In genomic region chr11:6604081-6604626, GRCh38 we compare ENCODE assay signal across 8 cellular contexts. TPM values are rescaled to one million over a fixed set of nuclear protein-coding genes. Genes with fewer than 3 reads are reported as not detected.
DNase-seq lines count a peak whose midpoint lies in the region; FAIRE-seq and TF ChIP-seq lines count a peak whose summit lies in the region.

No MANE protein-coding gene starts in this region.

- H3K9ac ChIP-seq in kidney (ENCODE audit: low read length in 2 of 2): peak overlapping the region; percentile 91 to 98

- DNase-seq in DMS79 treated with DMSO at 0.1 percent for 48 hours (lab: John Stamatoyannopoulos, UW) (peak; percentile 38), DMS79 (lab: John Stamatoyannopoulos, UW) (no peak), H54 (ENCODE audit: insufficient read length, low spot score) (peak; percentile 60), LHCN-M2 (ENCODE audit: low read depth) (peak; percentile 66), cerebellar cortex (ENCODE audit: low spot score) (peak; percentile 77), kidney (peak; percentile 82)
- DNase-seq in stimulated activated CD4-positive, alpha-beta T cell treated with anti-CD3 and anti-CD28 coated beads, Interleukin-2, amount 100 ng/mL, for 24 hours: peak; percentile 46 to 57

- H3K36me3 ChIP-seq in kidney (ENCODE audit: control insufficient read depth in 1 of 2, insufficient read depth in 2 of 2, low read length in 2 of 2): peaks cover 31 to 34% of the 10 kb centered on the region in 2 donors

- intact Hi-C loops in kidney (cut with DNase I): no loop called here

- peak overlapping the region; percentile 91 to 95 for H3K4me3 ChIP-seq in kidney (ENCODE audit: low read length in 2 of 2)

- TF ChIP-seq POLR2A in H54 (IDR thresholded peaks at IDR 0.05; ENCODE audit: low read depth, low read length): no peak

- no peaks in the 10 kb centered on the region for H3K9me3 ChIP-seq in kidney (ENCODE audit: control insufficient read depth in 1 of 2, low read length in 2 of 2)

- TF ChIP-seq CTCF in VCaP (conservative IDR thresholded peaks at IDR 0.05) (no peak), kidney (IDR thresholded peaks at IDR 0.05; ENCODE audit: borderline replicate concordance, extremely low read depth, insufficient read depth) (peak; percentile 18)

- FAIRE-seq in H54 (lab: Jason Lieb, UNC): no peak
- FAIRE-seq in kidney (lab: Jason Lieb, UNC): no peak

- peaks cover 24 to 45% of the 10 kb centered on the region in 2 donors for H3K4me1 ChIP-seq in kidney (ENCODE audit: control insufficient read depth in 1 of 2, insufficient read depth in 1 of 2, low read depth in 1 of 2, low read length in 2 of 2)

- H3K27ac ChIP-seq in VCaP (peak overlapping the region; percentile 83), kidney (ENCODE audit: low read depth in 2 of 2, low read length in 2 of 2) (peak overlapping the region; percentile 92 to 97)

RNA-seq across cellular contexts. Expression of gene ILK, which starts 0.6 kb away (rescaled TPM):
- total RNA-seq in LHCN-M2 (2014; rRNA removed) (210 and 214 TPM in 2 replicates), kidney (170 TPM)
- polyA plus RNA-seq in LHCN-M2 (2012): 328 TPM
- polyA plus RNA-seq in kidney (ENCODE audit: insufficient read depth, low read depth, low replicate concordance): 149 TPM

RNA-seq across cellular contexts. Expression of gene RRP8, which starts 0.7 kb away (rescaled TPM):
- 16.5 and 19.5 TPM in 2 replicates for total RNA-seq in LHCN-M2 (2014; rRNA removed)
- 13.1 TPM for polyA plus RNA-seq in LHCN-M2 (2012)
- 23.4 TPM for total RNA-seq in kidney
- polyA plus RNA-seq in kidney (ENCODE audit: insufficient read depth, low read depth, low replicate concordance): 29.8 TPM

RNA-seq across cellular contexts. Expression of gene TAF10, which starts 7.9 kb away (rescaled TPM):
- total RNA-seq in LHCN-M2 (2014; rRNA removed) (99.9 and 120 TPM in 2 replicates), kidney (136 TPM)
- 450 TPM for polyA plus RNA-seq in LHCN-M2 (2012)
- polyA plus RNA-seq in kidney (ENCODE audit: insufficient read depth, low read depth, low replicate concordance): 250 TPM

RNA-seq across cellular contexts. Expression of gene TPP1, which starts 15.1 kb away (rescaled TPM):
- total RNA-seq in LHCN-M2 (2014; rRNA removed) (22.1 and 36.1 TPM in 2 replicates), kidney (84.2 TPM)
- 62.3 TPM for polyA plus RNA-seq in LHCN-M2 (2012)
- 115 TPM for polyA plus RNA-seq in kidney (ENCODE audit: insufficient read depth, low read depth, low replicate concordance)

RNA-seq across cellular contexts. Expression of gene DCHS1, which starts 51.5 kb away (rescaled TPM):
- total RNA-seq in LHCN-M2 (2014; rRNA removed) (2.4 and 2.6 TPM in 2 replicates), kidney (17.0 TPM)
- polyA plus RNA-seq in LHCN-M2 (2012): 0.56 TPM
- 2.4 TPM for polyA plus RNA-seq in kidney (ENCODE audit: insufficient read depth, low read depth, low replicate concordance)
